14 cellular contexts compared by ENCODE assay signal in the genomic region with DNA sequence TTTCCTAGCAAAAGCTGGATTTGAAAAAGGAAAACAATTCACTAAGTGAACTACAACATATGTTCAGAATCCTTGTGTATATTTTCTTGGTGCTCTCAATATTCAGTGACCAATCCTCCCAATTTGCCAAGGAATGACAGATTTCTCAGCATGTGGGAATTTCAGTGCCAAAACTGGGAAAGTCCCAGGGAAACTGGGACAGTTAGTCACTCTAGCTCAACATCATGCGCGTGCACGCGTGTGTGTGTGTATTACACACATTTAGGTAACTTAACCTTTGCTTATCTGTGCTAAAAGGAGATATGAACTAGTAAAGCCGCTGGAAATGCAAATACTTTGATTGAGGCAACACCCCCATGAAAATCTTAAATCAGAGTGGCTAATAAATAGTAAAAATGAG. TPM values are rescaled to one million over a fixed set of nuclear protein-coding genes. Genes with fewer than 3 reads are reported as not detected.
DNase-seq lines count a peak whose midpoint lies in the region; ATAC-seq and TF ChIP-seq lines count a peak whose summit lies in the region.
"Had no signal": no experiment of that assay in that cellular context is flagged by ENCODE, and none has a peak within 500 bp of the region (broad histone marks: within the 10 kb centered on the region; RNA-seq: fewer than 3 reads in every experiment).

No MANE protein-coding gene starts in this region.

- dilution Hi-C loops in IMR-90 (cut with HindIII; ENCODE audit: low sequenced_read_pairs, unreplicated experiment) = no loop called here

- peaks cover 6% of the 10 kb centered on the region; the same call in 1 of the 2 replicates for H3K9me1 ChIP-seq in IMR-90 (ENCODE audit: insufficient read depth, low read length)

- no peak overlapping the region for H3K56ac ChIP-seq in IMR-90 (ENCODE audit: extremely low read depth, insufficient read depth, low read length)

- H3K14ac ChIP-seq in IMR-90 (replicated peaks; ENCODE audit: low read depth, low read length) = no peak overlapping the region

- intact Hi-C loops in IMR-90 (cut with micrococcal nuclease) = no loop called here

- no peak overlapping the region for H2BK120ac ChIP-seq in IMR-90 (ENCODE audit: low read depth, low read length)

- TF ChIP-seq POLR2A in IMR-90 (IDR thresholded peaks at IDR 0.05; ENCODE audit: low read depth, low read length) = no peak

- ATAC-seq in IMR-90 (ENCODE audit: low read depth) = no peak
- no peak for ATAC-seq in GM21423 (IDR thresholded peaks at IDR 0.05; ENCODE audit: unreplicated experiment)
- ATAC-seq in HG02970 (IDR thresholded peaks at IDR 0.05; ENCODE audit: low FRiP score, unreplicated experiment) = no peak
- no peak for ATAC-seq in HG03354 (IDR thresholded peaks at IDR 0.05; ENCODE audit: poor library complexity, severe bottlenecking, unreplicated experiment)

- H2BK20ac ChIP-seq in IMR-90 (ENCODE audit: low read depth, low read length) = no peak overlapping the region

- no CpG with 5 or more reads among the region's 5 CpGs for WGBS in IMR-90 (ENCODE audit: extremely low coverage in 2 of 2, insufficient read length in 1 of 2), 2 experiments

- no peak overlapping the region for H2AK9ac ChIP-seq in IMR-90 (replicated peaks; ENCODE audit: low read depth, low read length, poor library complexity)

- H3K18ac ChIP-seq in IMR-90 (ENCODE audit: low read depth, low read length) = no peak overlapping the region

- TF ChIP-seq RAD21 in IMR-90 (IDR thresholded peaks at IDR 0.05; ENCODE audit: low read length) = no peak

- H3K79me1 ChIP-seq in IMR-90 (ENCODE audit: low read depth in 1 of 2, low read length in 2 of 2) = peaks cover 17% of the 10 kb centered on the region in 2 experiments; a peak in 3 of 4 replicates

- no TSS peak for BruUV-seq in IMR-90 (replicated peaks; lab: Mats Ljungman, UMichigan)

- in situ Hi-C loops in IMR-90 (cut with MboI; ENCODE audit: low sequenced_read_pairs) = no loop called here
- in situ Hi-C loops in KBM-7 (cut with MboI; ENCODE audit: low pct_unique_long_range_greater_than_20kb, low sequenced_read_pairs) = no loop called here

- H3K9ac ChIP-seq in IMR-90 (ENCODE audit: low read depth, low read length) = no peak overlapping the region

- H4K91ac ChIP-seq in IMR-90 (ENCODE audit: insufficient read depth, low read depth, low read length) = no peak overlapping the region

- H2BK5ac ChIP-seq in IMR-90 (ENCODE audit: low read depth, low read length, poor library complexity, severe bottlenecking) = no peak overlapping the region

- H3K36me3 ChIP-seq in IMR-90 (ENCODE audit: control insufficient read depth, insufficient read depth, low read length) = peaks cover 27% of the 10 kb centered on the region

- no peak overlapping the region for H3K27ac ChIP-seq in IMR-90 (ENCODE audit: insufficient read depth, low read length)
- H3K27ac ChIP-seq: sigmoid colon had no signal

- peak; percentile 78 for DNase-seq in AG10803 (ENCODE audit: low read depth)
- peak; percentile 86 for DNase-seq in IMR-90
- peak; percentile 71 to 94 for DNase-seq in cerebellar nuclear complex (lab: John Stamatoyannopoulos, UW)
- peak; percentile 10 to 49 for DNase-seq in lung microvascular endothelial cell (ENCODE audit: low read depth in 2 of 2)
- DNase-seq in KBM-7 = no peak
- DNase-seq: activated CD4-positive, alpha-beta T cell treated with anti-CD3 and anti-CD28 coated beads, Interleukin-2, amount 50 U/mL, for 4 hours; GF-D8; NCI-H1105; NCI-H526 treated with DMSO at 0.1 percent for 48 hours; RPMI8226; sigmoid colon had no signal

- no peak overlapping the region for H2AFZ ChIP-seq in IMR-90 (replicated peaks; ENCODE audit: low read length, poor library complexity)

- POLR2A ChIA-PET in IMR-90 (lab: Charles Lee; ENCODE audit: unreplicated experiment) = no interaction called here

- no peaks in the 10 kb centered on the region for H3K9me3 ChIP-seq in IMR-90 (ENCODE audit: control insufficient read depth, insufficient read depth, low read length)
- H3K9me3 ChIP-seq: sigmoid colon had no signal

- no peak overlapping the region for H3K4me2 ChIP-seq in IMR-90 (ENCODE audit: low read depth, low read length)

- H4K20me1 ChIP-seq in IMR-90 (ENCODE audit: insufficient read depth, low read length) = peaks cover 5% of the 10 kb centered on the region; the same call in 1 of the 2 replicates

- no peak overlapping the region for H4K8ac ChIP-seq in IMR-90 (ENCODE audit: low read depth in 2 of 2, low read length in 2 of 2)

- H3K4ac ChIP-seq in IMR-90 (ENCODE audit: low read depth, low read length) = no peak overlapping the region

- H2BK15ac ChIP-seq in IMR-90 (ENCODE audit: low read depth, low read length) = no peak overlapping the region

- no peak overlapping the region for H3K4me3 ChIP-seq in AG10803 (ENCODE audit: low read length)
- H3K4me3 ChIP-seq in IMR-90 (ENCODE audit: insufficient read depth, low read depth, low read length) = no peak overlapping the region
- H3K4me3 ChIP-seq: sigmoid colon had no signal

- H4K5ac ChIP-seq in IMR-90 (ENCODE audit: low read depth, low read length) = no peak overlapping the region

- CTCF ChIA-PET in IMR-90 (lab: Yijun Ruan, JAX) = no interaction called here

- peaks cover 2% of the 10 kb centered on the region for H3K4me1 ChIP-seq in IMR-90 (ENCODE audit: control insufficient read depth, insufficient read depth, low read length)
- H3K4me1 ChIP-seq: sigmoid colon had no signal

- no peak overlapping the region for H2AK5ac ChIP-seq in IMR-90 (ENCODE audit: low read depth, low read length)

- H3K23ac ChIP-seq in IMR-90 (ENCODE audit: low read depth, low read length) = no peak overlapping the region

- H3K27me3 ChIP-seq in IMR-90 (ENCODE audit: control insufficient read depth, insufficient read depth, low read length) = no peaks in the 10 kb centered on the region
- H3K27me3 ChIP-seq: sigmoid colon had no signal

- no peak for TF ChIP-seq CTCF in AG10803 (conservative IDR thresholded peaks at IDR 0.05; ENCODE audit: low read length)
- TF ChIP-seq CTCF in IMR-90 (conservative IDR thresholded peaks at IDR 0.05; ENCODE audit: low read depth, low read length) = no peak

TF ChIP-seq in IMR-90, 13 proteins besides CTCF, POLR2A, EP300 and RAD21:
- 0 out of 2 replicates have a peak, but pooled peaks have one; percentile 19 for TF ChIP-seq BHLHE40 (IDR thresholded peaks at IDR 0.05; ENCODE audit: low read depth, low read length)
- peak; percentile 13; the same call in 1 of the 2 replicates for TF ChIP-seq FOS (IDR thresholded peaks at IDR 0.05; ENCODE audit: low read depth, low read length)
- TF ChIP-seq CHD1 (IDR thresholded peaks at IDR 0.05; ENCODE audit: low read depth, low read length) = no peak

RNA-seq across cellular contexts. Expression of gene SLC6A13, which starts 26.1 kb away (rescaled TPM):
- total RNA-seq in IMR-90 (2012; rRNA removed) (under 0.01 and 0.28 TPM in 2 replicates), lung microvascular endothelial cell (not detected in 2 replicates)
- 0.10 TPM in 1 of 2 replicates, not detected in the other for polyA plus RNA-seq in IMR-90 (2012; rRNA removed)
- 0.05 TPM in 1 of 2 replicates, not detected in the other for polyA plus RNA-seq in IMR-90 (2012; cell fraction: cytosol; rRNA removed)
- polyA plus RNA-seq in IMR-90 (2012; cell fraction: nucleus; rRNA removed; ENCODE audit: low replicate concordance) = 0.45 and 1.1 TPM in 2 replicates
